In the genomic region with DNA sequence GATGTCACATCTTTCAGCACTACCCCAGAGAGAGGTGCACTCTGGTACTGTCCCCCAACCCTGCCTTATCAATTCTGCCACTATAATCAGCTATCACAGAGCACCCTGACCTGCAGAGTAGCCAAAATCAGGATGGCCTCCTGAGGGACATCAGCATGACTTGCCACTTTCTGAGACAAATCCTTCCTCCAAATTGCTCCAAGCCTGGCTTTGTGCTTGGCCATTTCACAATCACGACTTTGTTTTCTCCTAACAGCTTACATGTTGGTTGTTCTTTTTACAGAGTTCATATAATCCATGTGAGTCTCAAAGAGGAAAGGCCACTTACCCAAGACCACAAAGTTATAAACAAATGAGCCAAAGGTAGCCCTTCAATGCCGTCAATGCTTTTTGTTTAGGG, we compare ENCODE assay signal across 37 cellular contexts.
"Had no signal": no experiment of that assay in that cellular context is flagged by ENCODE, and none has a peak within 500 bp of the region (broad histone marks: within the 10 kb centered on the region; RNA-seq: fewer than 3 reads in every experiment).

No MANE protein-coding gene starts in this region.

- FAIRE-seq: RCC 7860 had no signal

- H3K9me3 Mint-ChIP-seq: activated naive CD4-positive, alpha-beta T cell treated with anti-CD3 and anti-CD28 coated beads, Interleukin-2, amount 10 ng/mL, durations not matched to agents 7 days and 5 days; activated naive CD8-positive, alpha-beta T cell treated with anti-CD3 and anti-CD28 coated beads, Interleukin-2, amount 50 U/mL, for 24 hours had no signal

- H3K36me3 ChIP-seq: ascending aorta, cardiac muscle cell, MG63 had no signal

- ATAC-seq: activated CD8-positive, alpha-beta memory T cell treated with anti-CD3 and anti-CD28 coated beads, Interleukin-2, amount 10 ng/mL, durations not matched to agents 7 days and 5 days; activated naive CD8-positive, alpha-beta T cell treated with anti-CD3 and anti-CD28 coated beads, Interleukin-2, amount 50 U/mL, for 24 hours had no signal

- H3K4me2 ChIP-seq: PC-9 had no signal

- H3K36me3 Mint-ChIP-seq: activated CD4-positive, alpha-beta memory T cell treated with anti-CD3 and anti-CD28 coated beads for 36 hours; activated CD8-positive, alpha-beta memory T cell treated with anti-CD3 and anti-CD28 coated beads, Interleukin-2, amount 10 ng/mL, durations not matched to agents 7 days and 5 days; activated naive CD4-positive, alpha-beta T cell treated with anti-CD3 and anti-CD28 coated beads, Interleukin-2, amount 10 ng/mL, durations not matched to agents 7 days and 5 days; activated naive CD8-positive, alpha-beta T cell had no signal

- H3K4me3 ChIP-seq: ascending aorta, cardiac muscle cell, MG63, PC-9 had no signal

- H3K27me3 Mint-ChIP-seq: activated B cell treated with CpG ODN at 0.5 μM for 24 hours; activated CD4-positive, alpha-beta memory T cell treated with anti-CD3 and anti-CD28 coated beads for 36 hours; activated CD8-positive, alpha-beta memory T cell treated with anti-CD3 and anti-CD28 coated beads, Interleukin-2, amount 10 ng/mL, durations not matched to agents 7 days and 5 days; activated naive CD4-positive, alpha-beta T cell treated with anti-CD3 and anti-CD28 coated beads, Interleukin-2, amount 10 ng/mL, durations not matched to agents 7 days and 5 days had no signal

- H3K27me3 ChIP-seq: ascending aorta, cardiac muscle cell, MG63 had no signal

- H3K27ac Mint-ChIP-seq: activated B cell treated with CpG ODN at 0.5 μM for 24 hours; activated CD4-positive, alpha-beta memory T cell treated with anti-CD3 and anti-CD28 coated beads for 36 hours; activated CD8-positive, alpha-beta memory T cell treated with anti-CD3 and anti-CD28 coated beads, Interleukin-2, amount 10 ng/mL, durations not matched to agents 7 days and 5 days; activated naive CD4-positive, alpha-beta T cell treated with anti-CD3 and anti-CD28 coated beads, Interleukin-2, amount 10 ng/mL, durations not matched to agents 7 days and 5 days; activated naive CD8-positive, alpha-beta T cell; activated naive CD8-positive, alpha-beta T cell treated with anti-CD3 and anti-CD28 coated beads, Interleukin-2, amount 50 U/mL, for 24 hours had no signal

- H3K4me1 ChIP-seq: ascending aorta had no signal

- H3K9me3 ChIP-seq: ascending aorta, MG63 had no signal

- H3K27ac ChIP-seq: ascending aorta, cardiac muscle cell, PC-9, RWPE1, VCaP had no signal

- H3K4me3 Mint-ChIP-seq: activated B cell treated with CpG ODN at 0.5 μM for 24 hours; activated CD4-positive, alpha-beta memory T cell treated with anti-CD3 and anti-CD28 coated beads for 36 hours; activated CD8-positive, alpha-beta memory T cell treated with anti-CD3 and anti-CD28 coated beads, Interleukin-2, amount 10 ng/mL, durations not matched to agents 7 days and 5 days; activated naive CD4-positive, alpha-beta T cell treated with anti-CD3 and anti-CD28 coated beads, Interleukin-2, amount 10 ng/mL, durations not matched to agents 7 days and 5 days; activated naive CD8-positive, alpha-beta T cell; activated naive CD8-positive, alpha-beta T cell treated with anti-CD3 and anti-CD28 coated beads, Interleukin-2, amount 50 U/mL, for 24 hours had no signal

- H2AFZ ChIP-seq: PC-9 had no signal

- H3K4me1 Mint-ChIP-seq: activated B cell treated with CpG ODN at 0.5 μM for 24 hours; activated CD8-positive, alpha-beta memory T cell treated with anti-CD3 and anti-CD28 coated beads, Interleukin-2, amount 10 ng/mL, durations not matched to agents 7 days and 5 days; activated naive CD4-positive, alpha-beta T cell treated with anti-CD3 and anti-CD28 coated beads, Interleukin-2, amount 10 ng/mL, durations not matched to agents 7 days and 5 days; activated naive CD8-positive, alpha-beta T cell treated with anti-CD3 and anti-CD28 coated beads, Interleukin-2, amount 50 U/mL, for 24 hours had no signal

- DNase-seq: activated B cell treated with CpG ODN at 0.5 μM for 24 hours; activated CD4-positive, alpha-beta memory T cell treated with anti-CD3 and anti-CD28 coated beads for 36 hours; activated CD4-positive, alpha-beta T cell treated with anti-CD3 and anti-CD28 coated beads for 4 hours; activated CD4-positive, alpha-beta T cell treated with anti-CD3 and anti-CD28 coated beads, Interleukin-2, amount 50 U/mL, for 1 hour; activated CD4-positive, CD25-positive, alpha-beta regulatory T cell treated with anti-CD3 and anti-CD28 coated beads, Interleukin-2, amount 50 U/mL, for 72 hours; activated CD8-positive, alpha-beta memory T cell treated with anti-CD3 and anti-CD28 coated beads for 24 hours; activated CD8-positive, alpha-beta memory T cell treated with anti-CD3 and anti-CD28 coated beads, Interleukin-2, amount 10 ng/mL, durations not matched to agents 7 days and 5 days; activated CD8-positive, alpha-beta memory T cell treated with anti-CD3 and anti-CD28 coated beads, Interleukin-2, amount 50 U/mL, for 48 hours; activated effector memory CD4-positive, alpha-beta T cell treated with Interleukin-2 at 50 U/mL for 16 hours; activated naive CD4-positive, alpha-beta T cell treated with anti-CD3 and anti-CD28 coated beads, Interleukin-2, amount 10 ng/mL, durations not matched to agents 7 days and 5 days; activated naive CD8-positive, alpha-beta T cell treated with anti-CD3 and anti-CD28 coated beads, Interleukin-2, amount 50 U/mL, for 24 hours; activated T-cell treated with anti-CD3 and anti-CD28 coated beads, Interleukin-2, amount 50 U/mL, for 48 hours; amygdala; Karpas-422; MG63; NCI-H1092; NCI-H146; NCI-H187; NCI-H2029 treated with DMSO at 0.1 percent for 48 hours; NCI-H2107; NCI-H2171; NCI-H510A; NCI-H526; NCI-H748 treated with DMSO at 0.1 percent for 48 hours; NK-92 treated with Interleukin-12 subunit alpha and Interleukin-12 subunit beta, amount 100 ng/mL, for 24 hours; PC-9; Right ventricle myocardium superior; SW 1271; T-helper 1 cell; T-helper 2 cell; T-helper 9 cell had no signal
